8 cellular contexts compared by ENCODE assay signal in genomic region chrX:71541546-71542022, GRCh38. TPM values are rescaled to one million over a fixed set of nuclear protein-coding genes. Genes with fewer than 3 reads are reported as not detected.
DNase-seq lines count a peak whose midpoint lies in the region; ATAC-seq lines count a peak whose summit lies in the region.

No MANE protein-coding gene starts in this region.

- peak overlapping the region; percentile 62 for H3K4me3 Mint-ChIP-seq in activated CD8-positive, alpha-beta memory T cell treated with anti-CD3 and anti-CD28 coated beads, Interleukin-2, amount 10 ng/mL, durations not matched to agents 7 days and 5 days
- H3K4me3 Mint-ChIP-seq in activated naive CD4-positive, alpha-beta T cell treated with anti-CD3 and anti-CD28 coated beads, Interleukin-2, amount 50 U/mL, for 24 hours, result peak overlapping the region; percentile 96
- peak overlapping the region; percentile 9 to 71 (median 30) for H3K4me3 Mint-ChIP-seq in naive B cell

- no peaks in the 10 kb centered on the region for H3K9me3 Mint-ChIP-seq in activated CD8-positive, alpha-beta memory T cell treated with anti-CD3 and anti-CD28 coated beads, Interleukin-2, amount 10 ng/mL, durations not matched to agents 7 days and 5 days (ENCODE audit: low read depth)
- no peaks in the 10 kb centered on the region for H3K9me3 Mint-ChIP-seq in activated naive CD4-positive, alpha-beta T cell treated with anti-CD3 and anti-CD28 coated beads, Interleukin-2, amount 50 U/mL, for 24 hours
- no peaks in the 10 kb centered on the region for H3K9me3 Mint-ChIP-seq in naive B cell

- no peaks in the 10 kb centered on the region for H3K27me3 Mint-ChIP-seq in activated CD8-positive, alpha-beta memory T cell treated with anti-CD3 and anti-CD28 coated beads, Interleukin-2, amount 10 ng/mL, durations not matched to agents 7 days and 5 days
- H3K27me3 Mint-ChIP-seq in activated naive CD4-positive, alpha-beta T cell treated with anti-CD3 and anti-CD28 coated beads, Interleukin-2, amount 50 U/mL, for 24 hours, result no peaks in the 10 kb centered on the region
- H3K27me3 Mint-ChIP-seq in naive B cell, result no peaks in the 10 kb centered on the region

- DNase-seq in activated CD8-positive, alpha-beta memory T cell treated with anti-CD3 and anti-CD28 coated beads, Interleukin-2, amount 10 ng/mL, durations not matched to agents 7 days and 5 days, result no peak
- no peak for DNase-seq in activated CD8-positive, alpha-beta memory T cell treated with anti-CD3 and anti-CD28 coated beads, Interleukin-2, amount 50 U/mL, for 4 hours
- DNase-seq in naive B cell (no peak), C1 segment of cervical spinal cord (lab: John Stamatoyannopoulos, UW) (no peak), mesenteric fat pad (ENCODE audit: low spot score) (no peak)
- no peak for DNase-seq in stimulated activated CD4-positive, alpha-beta T cell treated with anti-CD3 and anti-CD28 coated beads, Interleukin-12 subunit alpha, Interleukin-12 subunit beta, amount 100 ng/mL, for 4 hours

- peak overlapping the region; percentile 72 for H3K27ac Mint-ChIP-seq in activated CD8-positive, alpha-beta memory T cell treated with anti-CD3 and anti-CD28 coated beads, Interleukin-2, amount 10 ng/mL, durations not matched to agents 7 days and 5 days
- H3K27ac Mint-ChIP-seq in activated naive CD4-positive, alpha-beta T cell treated with anti-CD3 and anti-CD28 coated beads, Interleukin-2, amount 50 U/mL, for 24 hours, result peak overlapping the region; percentile 98
- peak overlapping the region; percentile 29 to 83 (median 54) for H3K27ac Mint-ChIP-seq in naive B cell

- H3K36me3 Mint-ChIP-seq in activated CD8-positive, alpha-beta memory T cell treated with anti-CD3 and anti-CD28 coated beads, Interleukin-2, amount 10 ng/mL, durations not matched to agents 7 days and 5 days, result peaks cover 66% of the 10 kb centered on the region
- peaks cover 36% of the 10 kb centered on the region for H3K36me3 Mint-ChIP-seq in activated naive CD4-positive, alpha-beta T cell treated with anti-CD3 and anti-CD28 coated beads, Interleukin-2, amount 50 U/mL, for 24 hours
- H3K36me3 Mint-ChIP-seq in naive B cell, result no peaks in the 10 kb centered on the region

- CTCF ChIA-PET in activated CD8-positive, alpha-beta memory T cell treated with anti-CD3 and anti-CD28 coated beads, Interleukin-2, amount 10 ng/mL, durations not matched to agents 7 days and 5 days (lab: Charles Lee), result interaction anchor here (1.3 to 2.4 kb wide), 2 partner anchors 8 to 12 kb away, joined by 3 to 8 read pairs; partner anchors contain the start of gene OGT

- peak; percentile 45 for ATAC-seq in activated CD8-positive, alpha-beta memory T cell treated with anti-CD3 and anti-CD28 coated beads, Interleukin-2, amount 10 ng/mL, durations not matched to agents 7 days and 5 days
- peak; percentile 29 for ATAC-seq in HG03342 (IDR thresholded peaks at IDR 0.05; ENCODE audit: unreplicated experiment)
- no peak for ATAC-seq in naive B cell (ENCODE audit: low read depth in 2 of 2)

- H3K4me1 Mint-ChIP-seq in activated CD8-positive, alpha-beta memory T cell treated with anti-CD3 and anti-CD28 coated beads, Interleukin-2, amount 10 ng/mL, durations not matched to agents 7 days and 5 days, result peaks cover 56% of the 10 kb centered on the region
- peaks cover 52% of the 10 kb centered on the region for H3K4me1 Mint-ChIP-seq in activated naive CD4-positive, alpha-beta T cell treated with anti-CD3 and anti-CD28 coated beads, Interleukin-2, amount 50 U/mL, for 24 hours
- H3K4me1 Mint-ChIP-seq in naive B cell, result peaks cover 12 to 34% (median 28%) of the 10 kb centered on the region in 3 donors

RNA-seq across cellular contexts. Expression of gene OGT, which starts 8.7 kb away (rescaled TPM):
- 100 to 1,000 TPM; 365 to 381 TPM for total RNA-seq in activated CD8-positive, alpha-beta memory T cell treated with anti-CD3 and anti-CD28 coated beads, Interleukin-2, amount 10 ng/mL, durations not matched to agents 7 days and 5 days
- polyA plus RNA-seq in naive B cell (ENCODE audit: low read depth in 6 of 6), result 10 to 100 TPM; 17.5 to 39.7 (median 29.0) TPM
- total RNA-seq in mesenteric fat pad, result 99.4 TPM

RNA-seq across cellular contexts. Expression of gene GCNA, which starts 36.7 kb away (rescaled TPM):
- 1 to 10 TPM; 4.3 to 6.7 TPM for total RNA-seq in activated CD8-positive, alpha-beta memory T cell treated with anti-CD3 and anti-CD28 coated beads, Interleukin-2, amount 10 ng/mL, durations not matched to agents 7 days and 5 days
- polyA plus RNA-seq in naive B cell (ENCODE audit: low read depth in 6 of 6), result under 1 TPM in 3 of 6 donors, not detected in 3; 0.16 to 0.52 (median 0.19) TPM
- total RNA-seq in mesenteric fat pad, result 1.3 TPM

Comparison
In these comparisons a context has a peak if more than half of its experiments do, and no peak if none do; other contexts are left out.
1. ATAC-seq: peak in activated CD8-positive, alpha-beta memory T cell treated with anti-CD3 and anti-CD28 coated beads, Interleukin-2, amount 10 ng/mL, durations not matched to agents 7 days and 5 days (single experiment) and HG03342 (single experiment); none in naive B cell (0 of 2).
2. H3K4me3 Mint-ChIP-seq: peak in every context shown above with its lines; median percentile 96 in activated naive CD4-positive, alpha-beta T cell treated with anti-CD3 and anti-CD28 coated beads, Interleukin-2, amount 50 U/mL, for 24 hours; 62 in activated CD8-positive, alpha-beta memory T cell treated with anti-CD3 and anti-CD28 coated beads, Interleukin-2, amount 10 ng/mL, durations not matched to agents 7 days and 5 days; 30 in naive B cell.
3. Peak in every context shown above with its lines, with median percentiles within 50 percentile points of each other: H3K27ac Mint-ChIP-seq.